ENCODE assay signal across 12 cellular contexts in genomic region chr14:81550001-81550642, GRCh38. TPM values are rescaled to one million over a fixed set of nuclear protein-coding genes. Genes with fewer than 3 reads are reported as not detected.
DNase-seq lines count a peak whose midpoint lies in the region; ATAC-seq, FAIRE-seq and TF ChIP-seq lines count a peak whose summit lies in the region.
"Had no signal": no experiment of that assay in that cellular context is flagged by ENCODE, and none has a peak within 500 bp of the region (broad histone marks: within the 10 kb centered on the region; RNA-seq: fewer than 3 reads in every experiment).

No MANE protein-coding gene starts in this region.

- in situ Hi-C loops in K562 (cut with MboI) = no loop called here

- no peak overlapping the region for H2AFZ ChIP-seq in K562 (ENCODE audit: low read depth, low read length)

- no peaks in the 10 kb centered on the region for H3K9me1 ChIP-seq in K562 (ENCODE audit: control insufficient read depth, insufficient read depth, low read length)

- no peak for TF ChIP-seq RAD21 in K562 (CRISPR knock-in tag; conservative IDR thresholded peaks at IDR 0.05 in 1 of 2, IDR thresholded peaks at IDR 0.05 in 1 of 2)

- no peak overlapping the region for H3K4me3 Mint-ChIP-seq in activated CD8-positive, alpha-beta T cell treated with anti-CD3 and anti-CD28 coated beads for 36 hours
- H3K4me3 Mint-ChIP-seq in activated CD8-positive, alpha-beta T cell treated with anti-CD3 and anti-CD28 coated beads, Interleukin-2, amount 10 ng/mL, durations not matched to agents 7 days and 5 days = no peak overlapping the region

- no peak for TF ChIP-seq CTCF in activated CD8-positive, alpha-beta T cell treated with anti-CD3 and anti-CD28 coated beads for 36 hours (IDR thresholded peaks at IDR 0.05)
- TF ChIP-seq CTCF in K562 (IDR thresholded peaks at IDR 0.05 in 2 of 3, conservative IDR thresholded peaks at IDR 0.05 in 1 of 3; ENCODE audit: insufficient read depth in 2 of 3, low read depth in 1 of 3, low read length in 3 of 3) (no peak), gastroesophageal sphincter (IDR thresholded peaks at IDR 0.05) (no peak)

- TF ChIP-seq EP300 in K562 (IDR thresholded peaks at IDR 0.05; ENCODE audit: low read length) = no peak
- TF ChIP-seq EP300 in gastroesophageal sphincter (IDR thresholded peaks at IDR 0.05) = no peak

- CTCF ChIA-PET in activated CD8-positive, alpha-beta T cell treated with anti-CD3 and anti-CD28 coated beads for 36 hours (lab: Charles Lee) = no interaction called here
- CTCF ChIA-PET in activated CD8-positive, alpha-beta T cell treated with anti-CD3 and anti-CD28 coated beads, Interleukin-2, amount 10 ng/mL, durations not matched to agents 7 days and 5 days (lab: Charles Lee) = no interaction called here
- CTCF ChIA-PET in K562 (lab: Yijun Ruan, JAX; ENCODE audit: low intra/inter-chr PET ratio) = no interaction called here

- no peaks in the 10 kb centered on the region for H3K9me3 ChIP-seq in K562 (replicated peaks; ENCODE audit: control insufficient read depth, insufficient read depth, low read depth, low read length)
- H3K9me3 ChIP-seq in gastroesophageal sphincter = no peaks in the 10 kb centered on the region
- H3K9me3 ChIP-seq: upper lobe of right lung had no signal

- H3K27me3 ChIP-seq in K562 (ENCODE audit: control insufficient read depth in 2 of 2, insufficient read depth in 2 of 2, low read length in 2 of 2) (no peaks in the 10 kb centered on the region), gastroesophageal sphincter (no peaks in the 10 kb centered on the region)
- H3K27me3 ChIP-seq: upper lobe of right lung had no signal

- no peaks in the 10 kb centered on the region for H3K36me3 Mint-ChIP-seq in activated CD8-positive, alpha-beta T cell treated with anti-CD3 and anti-CD28 coated beads for 36 hours (ENCODE audit: low read depth)
- peaks cover 2% of the 10 kb centered on the region for H3K36me3 Mint-ChIP-seq in activated CD8-positive, alpha-beta T cell treated with anti-CD3 and anti-CD28 coated beads, Interleukin-2, amount 10 ng/mL, durations not matched to agents 7 days and 5 days (ENCODE audit: low read depth)

- peaks cover 5% of the 10 kb centered on the region for H3K4me1 Mint-ChIP-seq in activated CD8-positive, alpha-beta T cell treated with anti-CD3 and anti-CD28 coated beads for 36 hours (ENCODE audit: low read depth)
- peaks cover 15% of the 10 kb centered on the region for H3K4me1 Mint-ChIP-seq in activated CD8-positive, alpha-beta T cell treated with anti-CD3 and anti-CD28 coated beads, Interleukin-2, amount 10 ng/mL, durations not matched to agents 7 days and 5 days (ENCODE audit: low read depth)

- H3K9me3 Mint-ChIP-seq in activated CD8-positive, alpha-beta T cell treated with anti-CD3 and anti-CD28 coated beads for 36 hours = no peaks in the 10 kb centered on the region
- H3K9me3 Mint-ChIP-seq in activated CD8-positive, alpha-beta T cell treated with anti-CD3 and anti-CD28 coated beads, Interleukin-2, amount 10 ng/mL, durations not matched to agents 7 days and 5 days (ENCODE audit: insufficient read depth) = peaks cover 6% of the 10 kb centered on the region

- WGBS in K562 (ENCODE audit: insufficient coverage, low coverage, missing lambda C conversion rate) = 2% methylated on average over 4 of the region's 4 CpGs
- 66 to 74% methylated on average over 4 of the region's 4 CpGs for WGBS in gastroesophageal sphincter (ENCODE audit: low coverage in 1 of 2), 2 donors

- H3K27ac Mint-ChIP-seq in activated CD8-positive, alpha-beta T cell treated with anti-CD3 and anti-CD28 coated beads for 36 hours = no peak overlapping the region
- H3K27ac Mint-ChIP-seq in activated CD8-positive, alpha-beta T cell treated with anti-CD3 and anti-CD28 coated beads, Interleukin-2, amount 10 ng/mL, durations not matched to agents 7 days and 5 days = no peak overlapping the region

- no peak overlapping the region for H3K4me3 ChIP-seq in K562
- H3K4me3 ChIP-seq in gastroesophageal sphincter = no peak overlapping the region
- H3K4me3 ChIP-seq: upper lobe of right lung had no signal

- no peak overlapping the region for H3K9ac ChIP-seq in K562 (ENCODE audit: insufficient read depth in 1 of 2, low read depth in 2 of 2, low read length in 2 of 2)

- intact Hi-C loops in activated CD8-positive, alpha-beta T cell treated with anti-CD3 and anti-CD28 coated beads for 36 hours (cut with micrococcal nuclease) = no loop called here
- intact Hi-C loops in K562 (cut with micrococcal nuclease) = no loop called here

- no peak overlapping the region for H3K4me2 ChIP-seq in K562 (ENCODE audit: insufficient read depth, low read length)

- no peak for TF ChIP-seq POLR2A in K562 (conservative IDR thresholded peaks at IDR 0.05)
- no peak for TF ChIP-seq POLR2A in gastroesophageal sphincter (IDR thresholded peaks at IDR 0.05)

- no peak for DNase-seq in activated CD8-positive, alpha-beta T cell treated with anti-CD3 and anti-CD28 coated beads for 36 hours
- DNase-seq in activated CD8-positive, alpha-beta T cell treated with anti-CD3 and anti-CD28 coated beads, Interleukin-2, amount 10 ng/mL, durations not matched to agents 7 days and 5 days = no peak
- no peak for DNase-seq in K562 (ENCODE audit: extremely low read depth in 1 of 4, low spot score in 3 of 4)
- DNase-seq in stimulated activated CD4-positive, alpha-beta T cell treated with anti-CD3 and anti-CD28 coated beads, Interleukin-2, amount 100 ng/mL, for 24 hours = no peak
- DNase-seq in stimulated activated CD8-positive, alpha-beta memory T cell treated with anti-CD3 and anti-CD28 coated beads, Interleukin-4, amount 100 ng/mL, for 48 hours = no peak
- DNase-seq: HCEC 1CT, retina, upper lobe of right lung had no signal

- H3K79me2 ChIP-seq in K562 (ENCODE audit: control insufficient read depth, insufficient read depth, low read length) = no peaks in the 10 kb centered on the region

- peak; percentile 77 for ATAC-seq in activated CD8-positive, alpha-beta T cell treated with anti-CD3 and anti-CD28 coated beads for 36 hours
- no peak for ATAC-seq in activated CD8-positive, alpha-beta T cell treated with anti-CD3 and anti-CD28 coated beads, Interleukin-2, amount 10 ng/mL, durations not matched to agents 7 days and 5 days
- ATAC-seq in GM21515 (IDR thresholded peaks at IDR 0.05; ENCODE audit: unreplicated experiment) (peak; percentile 89), HG03066 (IDR thresholded peaks at IDR 0.05; ENCODE audit: low read depth, unreplicated experiment) (peak; percentile 79), K562 (no peak), gastroesophageal sphincter (no peak)
- ATAC-seq: upper lobe of right lung had no signal

- no peaks in the 10 kb centered on the region for H3K36me3 ChIP-seq in K562 (ENCODE audit: control insufficient read depth, insufficient read depth, low read length)
- H3K36me3 ChIP-seq in gastroesophageal sphincter = no peaks in the 10 kb centered on the region
- H3K36me3 ChIP-seq: upper lobe of right lung had no signal

- no peak overlapping the region for H3K27ac ChIP-seq in K562 (ENCODE audit: extremely low read depth, low read depth, low read length)
- no peak overlapping the region for H3K27ac ChIP-seq in gastroesophageal sphincter
- H3K27ac ChIP-seq: upper lobe of right lung had no signal

- no TSS peak for BruUV-seq in K562 (replicated peaks; lab: Mats Ljungman, UMichigan)

- H3K4me1 ChIP-seq in K562 (replicated peaks in 1 of 2; ENCODE audit: control insufficient read depth in 2 of 2, insufficient read depth in 2 of 2, low read length in 2 of 2) (no peaks in the 10 kb centered on the region; a peak in 1 of 5 replicates), gastroesophageal sphincter (no peaks in the 10 kb centered on the region)
- H3K4me1 ChIP-seq: upper lobe of right lung had no signal

- FAIRE-seq in K562 (lab: Jason Lieb, UNC) = no peak
- FAIRE-seq: A204.1 had no signal

- no peaks in the 10 kb centered on the region for H4K20me1 ChIP-seq in K562 (replicated peaks; ENCODE audit: control insufficient read depth, insufficient read depth, low read length)

- H3K27me3 Mint-ChIP-seq in activated CD8-positive, alpha-beta T cell treated with anti-CD3 and anti-CD28 coated beads for 36 hours = peaks cover 3% of the 10 kb centered on the region
- H3K27me3 Mint-ChIP-seq in activated CD8-positive, alpha-beta T cell treated with anti-CD3 and anti-CD28 coated beads, Interleukin-2, amount 10 ng/mL, durations not matched to agents 7 days and 5 days (ENCODE audit: low read depth) = peaks cover 2% of the 10 kb centered on the region

- POLR2A ChIA-PET in activated CD8-positive, alpha-beta T cell treated with anti-CD3 and anti-CD28 coated beads for 36 hours (lab: Charles Lee) = no interaction called here
- POLR2A ChIA-PET in activated CD8-positive, alpha-beta T cell treated with anti-CD3 and anti-CD28 coated beads, Interleukin-2, amount 10 ng/mL, durations not matched to agents 7 days and 5 days (lab: Charles Lee) = no interaction called here
- POLR2A ChIA-PET in K562 (lab: Yijun Ruan, JAX) = no interaction called here

TF ChIP-seq in K562, 482 proteins besides CTCF, POLR2A, EP300 and RAD21:
- TF ChIP-seq KDM2B (CRISPR knock-in tag; IDR thresholded peaks at IDR 0.05) = no peak
- TF ChIP-seq NFE2 (IDR thresholded peaks at IDR 0.05; ENCODE audit: low read depth) = 0 out of 2 replicates have a peak, but pooled peaks have one; percentile 11

RNA-seq across cellular contexts. Expression of gene SEL1L, which starts 16.5 kb away (rescaled TPM):
- total RNA-seq in activated CD8-positive, alpha-beta T cell treated with anti-CD3 and anti-CD28 coated beads for 36 hours = 10 to 100 TPM; 46.4 to 55.4 TPM
- 10 to 100 TPM; 48.9 to 51.3 TPM for total RNA-seq in activated CD8-positive, alpha-beta T cell treated with anti-CD3 and anti-CD28 coated beads, Interleukin-2, amount 10 ng/mL, durations not matched to agents 7 days and 5 days
- total RNA-seq in K562 (2011; cell fraction: chromatin; rRNA removed; ENCODE audit: low replicate concordance) = 28.6 and 68.3 TPM in 2 replicates
- total RNA-seq in K562 (2011; cell fraction: nucleolus; rRNA removed) = 14.0 and 20.4 TPM in 2 replicates
- total RNA-seq in K562 (2011; cell fraction: nucleoplasm; rRNA removed) = 44.9 and 84.4 TPM in 2 replicates
- total RNA-seq in K562 (2014; rRNA removed) = 11.7 and 15.5 TPM in 2 replicates
- 15.6 and 15.8 TPM in 2 replicates for total RNA-seq in K562 (2014; rRNA removed; fragmentation: Illumina TruSeq; extraction: Trizol)
- 14.0 and 15.8 TPM in 2 replicates for total RNA-seq in K562 (2015; rRNA removed; fragmentation: Illumina TruSeq; extraction: Trizol)
- 21.1 and 23.3 TPM in 2 replicates for total RNA-seq in K562 (2021)
- 8.0 and 8.4 TPM in 2 replicates for polyA plus RNA-seq in K562 (2011; rRNA removed)
- polyA plus RNA-seq in K562 (2011; cell fraction: cytosol; rRNA removed) = 2.2 and 6.0 TPM in 2 replicates
- polyA plus RNA-seq in K562 (2011; cell fraction: nucleus; rRNA removed) = 14.0 and 14.5 TPM in 2 replicates
- polyA plus RNA-seq in K562 (2012) = 13.5 and 33.8 TPM in 2 replicates
- polyA plus RNA-seq in K562 (2014; fragmentation: Illumina TruSeq; extraction: Trizol) = 12.3 and 13.6 TPM in 2 replicates
- 10 to 100 TPM in 1 of 2 experiments, 1 to 10 TPM in 1; 7.7 to 10.1 TPM for polyA plus RNA-seq in K562 (2014; fragmentation: Nextera tagmentation; extraction: Ambion mirVana)
- 8.2 and 8.8 TPM in 2 replicates for polyA plus RNA-seq in K562 (2014; rRNA removed)
- polyA minus RNA-seq in K562 (2011; rRNA and poly(A)+ RNA removed) = 17.7 and 24.5 TPM in 2 replicates
- 7.8 and 9.6 TPM in 2 replicates for polyA minus RNA-seq in K562 (2011; cell fraction: cytosol; rRNA and poly(A)+ RNA removed)
- polyA minus RNA-seq in K562 (2011; cell fraction: nucleus; rRNA and poly(A)+ RNA removed) = 11.6 and 19.5 TPM in 2 replicates
- total RNA-seq in gastroesophageal sphincter = 10 to 100 TPM; 53.7 to 82.8 (median 71.6) TPM

Comparison
In these comparisons a context has a peak if more than half of its experiments do, and no peak if none do; other contexts are left out.
1. ATAC-seq: peak in activated CD8-positive, alpha-beta T cell treated with anti-CD3 and anti-CD28 coated beads for 36 hours (single experiment), GM21515 (single experiment) and HG03066 (single experiment); none in activated CD8-positive, alpha-beta T cell treated with anti-CD3 and anti-CD28 coated beads, Interleukin-2, amount 10 ng/mL, durations not matched to agents 7 days and 5 days (single experiment), K562 (single experiment) and gastroesophageal sphincter (single experiment).